1 cellular context compared by ENCODE assay signal in the genomic region with DNA sequence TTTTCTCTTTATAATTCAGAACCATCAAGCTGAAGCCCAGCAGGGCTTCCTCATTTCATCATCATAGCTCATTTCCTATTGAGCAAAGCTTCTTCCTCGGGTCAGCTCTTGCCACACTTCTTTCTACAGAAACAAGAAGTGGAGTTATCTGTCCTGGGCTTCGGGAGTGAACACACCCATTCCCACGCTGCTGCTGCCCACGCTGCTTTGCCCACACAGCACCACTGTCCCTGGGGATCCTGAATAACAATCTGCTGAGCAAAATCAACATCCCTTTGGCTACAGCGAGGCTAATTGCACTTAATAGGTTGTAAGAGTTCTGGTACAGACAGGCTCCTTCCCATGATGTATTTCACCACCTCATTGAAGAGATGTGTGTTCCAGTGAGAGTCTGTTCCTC.
TF ChIP-seq lines count a peak whose summit lies in the region.

No MANE protein-coding gene starts in this region.

TF ChIP-seq in GM23338, 12 proteins besides CTCF, POLR2A, EP300 and RAD21 (continued from another document):
- TF ChIP-seq, protein P1, sequence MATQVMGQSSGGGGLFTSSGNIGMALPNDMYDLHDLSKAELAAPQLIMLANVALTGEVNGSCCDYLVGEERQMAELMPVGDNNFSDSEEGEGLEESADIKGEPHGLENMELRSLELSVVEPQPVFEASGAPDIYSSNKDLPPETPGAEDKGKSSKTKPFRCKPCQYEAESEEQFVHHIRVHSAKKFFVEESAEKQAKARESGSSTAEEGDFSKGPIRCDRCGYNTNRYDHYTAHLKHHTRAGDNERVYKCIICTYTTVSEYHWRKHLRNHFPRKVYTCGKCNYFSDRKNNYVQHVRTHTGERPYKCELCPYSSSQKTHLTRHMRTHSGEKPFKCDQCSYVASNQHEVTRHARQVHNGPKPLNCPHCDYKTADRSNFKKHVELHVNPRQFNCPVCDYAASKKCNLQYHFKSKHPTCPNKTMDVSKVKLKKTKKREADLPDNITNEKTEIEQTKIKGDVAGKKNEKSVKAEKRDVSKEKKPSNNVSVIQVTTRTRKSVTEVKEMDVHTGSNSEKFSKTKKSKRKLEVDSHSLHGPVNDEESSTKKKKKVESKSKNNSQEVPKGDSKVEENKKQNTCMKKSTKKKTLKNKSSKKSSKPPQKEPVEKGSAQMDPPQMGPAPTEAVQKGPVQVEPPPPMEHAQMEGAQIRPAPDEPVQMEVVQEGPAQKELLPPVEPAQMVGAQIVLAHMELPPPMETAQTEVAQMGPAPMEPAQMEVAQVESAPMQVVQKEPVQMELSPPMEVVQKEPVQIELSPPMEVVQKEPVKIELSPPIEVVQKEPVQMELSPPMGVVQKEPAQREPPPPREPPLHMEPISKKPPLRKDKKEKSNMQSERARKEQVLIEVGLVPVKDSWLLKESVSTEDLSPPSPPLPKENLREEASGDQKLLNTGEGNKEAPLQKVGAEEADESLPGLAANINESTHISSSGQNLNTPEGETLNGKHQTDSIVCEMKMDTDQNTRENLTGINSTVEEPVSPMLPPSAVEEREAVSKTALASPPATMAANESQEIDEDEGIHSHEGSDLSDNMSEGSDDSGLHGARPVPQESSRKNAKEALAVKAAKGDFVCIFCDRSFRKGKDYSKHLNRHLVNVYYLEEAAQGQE (IDR thresholded peaks at IDR 0.05; ENCODE audit: unreplicated experiment), result no peak
- TF ChIP-seq JUNB (IDR thresholded peaks at IDR 0.05; ENCODE audit: unreplicated experiment) (no peak), CREB1 (CRISPR knock-in tag; IDR thresholded peaks at IDR 0.05; ENCODE audit: low read depth) (no peak), POLR2AphosphoS5 (IDR thresholded peaks at IDR 0.05; ENCODE audit: low read depth) (no peak)
TF ChIP-seq in GM23338: peak in this region for 0.
